15 cellular contexts compared by ENCODE assay signal in the genomic region with DNA sequence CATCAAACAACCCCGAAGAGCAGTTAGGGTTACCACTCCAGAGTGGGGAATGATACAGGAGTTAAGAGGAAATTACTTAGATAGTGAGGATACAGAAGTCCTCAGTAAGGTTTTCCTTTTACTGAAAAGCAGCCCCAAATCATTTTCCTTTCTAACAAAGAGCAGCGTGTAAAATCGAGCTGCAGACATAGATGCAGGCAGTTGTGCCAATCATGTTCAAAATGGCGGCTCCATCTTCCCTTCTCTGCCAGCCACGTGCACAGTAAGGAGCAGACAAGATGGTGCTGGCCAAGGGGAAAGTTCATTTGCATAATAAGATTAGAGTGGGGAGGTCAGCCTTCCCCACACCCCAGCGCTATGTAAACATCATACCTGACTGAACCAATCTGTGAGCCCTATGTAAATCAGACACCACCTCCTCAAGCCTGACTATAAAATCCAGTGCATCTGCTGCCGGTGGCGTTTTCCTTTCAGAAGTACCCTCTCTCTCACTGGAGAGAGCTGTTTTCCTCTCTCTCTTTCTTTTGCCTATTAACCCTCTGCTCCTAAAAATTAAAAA. TPM values are rescaled to one million over a fixed set of nuclear protein-coding genes. Genes with fewer than 3 reads are reported as not detected.
DNase-seq lines count a peak whose midpoint lies in the region; ATAC-seq, FAIRE-seq and TF ChIP-seq lines count a peak whose summit lies in the region.
"Had no signal": no experiment of that assay in that cellular context is flagged by ENCODE, and none has a peak within 500 bp of the region (broad histone marks: within the 10 kb centered on the region; RNA-seq: fewer than 3 reads in every experiment).

No MANE protein-coding gene starts in this region.

- no peaks in the 10 kb centered on the region for H3K27me3 ChIP-seq in left lung

- intact Hi-C loops in left colon (cut with DNase I, micrococcal nuclease) (loop anchor here in 1 of 2 donors (10.0 kb wide), 1 partner anchor 50 kb away; no protein-coding TSS in a partner anchor), left lung (cut with DNase I) (no loop called here)

- no peak for FAIRE-seq in frontal cortex (lab: Jason Lieb, UNC)

- ATAC-seq in left colon (peak; percentile 74), HG03520 (IDR thresholded peaks at IDR 0.05; ENCODE audit: unreplicated experiment) (no peak), left lung (no peak), HG03469 (IDR thresholded peaks at IDR 0.05; ENCODE audit: unreplicated experiment) (no peak)

- H3K27ac ChIP-seq in left lung: no peak overlapping the region

- no peak for TF ChIP-seq CTCF in left lung (IDR thresholded peaks at IDR 0.05)

- no peak overlapping the region for H3K4me3 ChIP-seq in left lung

- no peaks in the 10 kb centered on the region for H3K9me3 ChIP-seq in left lung

- peak; percentile 89 for DNase-seq in ELF-1 (ENCODE audit: low read depth, low spot score)
- peak; percentile 2 for DNase-seq in NCI-H1048 (lab: John Stamatoyannopoulos, UW)
- DNase-seq in OCI-M1 (lab: John Stamatoyannopoulos, UW): peak; percentile 95
- no peak for DNase-seq in left colon
- no peak for DNase-seq in frontal cortex (ENCODE audit: low spot score in 2 of 2)
- DNase-seq in left lung: no peak
- DNase-seq: amniotic stem cell, HFFc6, islet precursor cell had no signal

- no peaks in the 10 kb centered on the region for H3K36me3 ChIP-seq in left lung

- H3K4me1 ChIP-seq in left lung: peaks cover 0 to 5% of the 10 kb centered on the region in 2 donors

RNA-seq across cellular contexts. Expression of a gene that starts 2.5 kb away (rescaled TPM):
- total RNA-seq in left colon (under 1 TPM; 0.46 to 0.50 TPM), frontal cortex (under 0.01 TPM), left lung (1 to 10 TPM in 1 of 2 donors, under 1 TPM in 1; 0.82 to 1.9 TPM)
- total RNA-seq: activated CD8-positive, alpha-beta memory T cell treated with anti-CD3 and anti-CD28 coated beads for 36 hours; HFFc6; HT-29; osteocyte; SK-MEL-5 had no signal

RNA-seq across cellular contexts. Expression of a gene that starts 28.5 kb away (rescaled TPM):
- total RNA-seq in left colon (1 to 10 TPM; 8.5 to 9.4 TPM), frontal cortex (14.7 TPM), left lung (10 to 100 TPM in 1 of 2 donors, 1 to 10 TPM in 1; 6.4 to 12.8 TPM)

Comparison
In these comparisons a context has a peak if more than half of its experiments do, and no peak if none do; other contexts are left out.
1. DNase-seq: peak in ELF-1 (single experiment), NCI-H1048 (single experiment) and OCI-M1 (single experiment); none in left colon (0 of 2), frontal cortex (0 of 2) and left lung (0 of 2).